Comparison of ENCODE assay signal across 20 cellular contexts in the genomic region with DNA sequence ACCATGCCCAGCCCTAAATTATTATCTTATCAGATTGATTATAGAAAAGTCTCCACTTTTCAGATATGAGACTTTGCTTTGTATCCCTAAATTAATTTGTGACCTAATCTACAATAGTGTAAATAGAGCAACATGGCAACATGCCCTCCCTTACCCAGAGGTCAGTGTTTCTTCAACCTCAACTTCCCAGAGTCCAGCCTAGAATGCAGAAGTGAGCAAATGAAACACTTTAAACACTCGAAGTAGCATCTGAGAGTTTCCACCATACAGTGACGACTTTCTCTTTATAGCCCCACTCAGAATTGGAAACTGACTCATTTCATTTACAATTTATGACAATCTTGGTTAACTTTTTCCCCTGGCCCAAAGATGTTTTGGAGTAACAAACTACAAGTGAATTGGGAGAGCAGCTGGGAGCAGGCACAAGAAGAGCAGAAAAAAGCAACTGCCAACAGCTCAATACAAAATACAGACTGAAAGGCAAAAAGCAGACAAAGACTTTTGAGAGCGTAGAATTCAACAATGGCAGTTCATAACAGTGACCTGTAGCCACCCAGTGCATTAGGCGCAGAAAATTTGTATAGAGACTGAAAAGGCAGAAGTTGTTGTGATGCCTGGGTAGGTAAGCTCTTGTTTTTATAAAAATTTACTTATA. TPM values are rescaled to one million over a fixed set of nuclear protein-coding genes. Genes with fewer than 3 reads are reported as not detected.
"Had no signal": no experiment of that assay in that cellular context is flagged by ENCODE, and none has a peak within 500 bp of the region (broad histone marks: within the 10 kb centered on the region; RNA-seq: fewer than 3 reads in every experiment).

No MANE protein-coding gene starts in this region.

- H3K4me1 ChIP-seq: adrenal gland, body of pancreas, esophagus muscularis mucosa, psoas muscle, upper lobe of right lung had no signal

- H3K27me3 ChIP-seq: adrenal gland, body of pancreas, esophagus muscularis mucosa, testis, upper lobe of right lung had no signal

- H3K36me3 ChIP-seq: adrenal gland, esophagus muscularis mucosa, upper lobe of right lung had no signal

- ATAC-seq: activated CD8-positive, alpha-beta T cell treated with anti-CD3 and anti-CD28 coated beads for 36 hours; activated T-helper 17 cell treated with anti-CD3 and anti-CD28 coated beads, Interleukin-2, amount 50 U/mL, for 72 hours; body of pancreas; left cardiac atrium; natural killer cell treated with Interleukin-12 subunit alpha and Interleukin-12 subunit beta and Interleukin-15 and Interleukin-18, amount 100 ng/mL, for 72 hours; psoas muscle; sciatic nerve; stimulated activated naive CD8-positive, alpha-beta T cell treated with anti-CD3 and anti-CD28 coated beads, Interleukin-15, Interleukin-2, amounts not matched to agents 100 U/mL and 50 U/mL, for 24 hours; upper lobe of right lung had no signal

- DNase-seq: activated CD8-positive, alpha-beta memory T cell treated with anti-CD3 and anti-CD28 coated beads, Interleukin-2, amount 50 U/mL, for 48 hours; activated CD8-positive, alpha-beta T cell treated with anti-CD3 and anti-CD28 coated beads for 36 hours; activated naive CD4-positive, alpha-beta T cell treated with anti-CD3 and anti-CD28 coated beads, Interleukin-2, amount 10 ng/mL, durations not matched to agents 7 days and 5 days; adrenal gland; body of pancreas; cerebellar nuclear complex; dermis blood vessel endothelial cell; left cardiac atrium; occipital lobe; psoas muscle; stimulated activated CD4-positive, alpha-beta T cell treated with anti-CD3 and anti-CD28 coated beads, Interleukin-12 subunit alpha, Interleukin-12 subunit beta, amount 100 ng/mL, for 4 hours; stimulated activated CD4-positive, alpha-beta T cell treated with anti-CD3 and anti-CD28 coated beads, Interleukin-2, amount 100 ng/mL, for 48 hours; stimulated activated naive CD8-positive, alpha-beta T cell treated with anti-CD3 and anti-CD28 coated beads, Interleukin-15, Interleukin-2, amounts not matched to agents 100 U/mL and 50 U/mL, for 24 hours; T-helper 2 cell; testis; upper lobe of right lung had no signal

- H3K4me3 ChIP-seq: adrenal gland, body of pancreas, esophagus muscularis mucosa, psoas muscle, testis, upper lobe of right lung had no signal

- H3K9me3 ChIP-seq: adrenal gland, body of pancreas, esophagus muscularis mucosa, psoas muscle, testis, upper lobe of right lung had no signal

- H3K27ac ChIP-seq: adrenal gland, body of pancreas, esophagus muscularis mucosa, psoas muscle, testis, upper lobe of right lung had no signal

RNA-seq across cellular contexts. Expression of a gene that starts 10.1 kb away (rescaled TPM):
- polyA plus RNA-seq: adrenal gland had no signal
